In genomic region chr7:128783143-128783799, GRCh38 we compare ENCODE assay signal across 1 cellular context.
TF ChIP-seq lines count a peak whose summit lies in the region.

No MANE protein-coding gene starts in this region.

TF ChIP-seq in K562, 482 proteins besides CTCF, POLR2A, EP300 and RAD21 (continued from another document and continues in another):
- TF ChIP-seq RERE (CRISPR knock-in tag; IDR thresholded peaks at IDR 0.05; ENCODE audit: borderline replicate concordance) (no peak), SMARCE1 (IDR thresholded peaks at IDR 0.05) (peak; percentile 57; the same call in 1 of the 2 replicates), RNF219 (CRISPR knock-in tag; IDR thresholded peaks at IDR 0.05) (no peak), RFX5 (IDR thresholded peaks at IDR 0.05; ENCODE audit: low read depth, low read length) (peak; percentile 84; the same call in 1 of the 2 replicates), THAP12 (CRISPR knock-in tag; IDR thresholded peaks at IDR 0.05) (peak; percentile 88), SOX6 (IDR thresholded peaks at IDR 0.05) (peak; percentile 81), ETS1 (conservative IDR thresholded peaks at IDR 0.05; ENCODE audit: control insufficient read depth, low read depth, low read length) (peak; percentile 99), VEZF1 (CRISPR knock-in tag; IDR thresholded peaks at IDR 0.05) (peak; percentile 84), CSDE1 (IDR thresholded peaks at IDR 0.05) (peak in 1 of 2 experiments; percentile 86; a peak in 2 of 4 replicates), TRIM24 (IDR thresholded peaks at IDR 0.05) (peak in 1 of 2 experiments; percentile 85; a peak in 2 of 4 replicates), MBD1 (CRISPR knock-in tag; IDR thresholded peaks at IDR 0.05) (no peak), HIVEP1 (CRISPR knock-in tag; IDR thresholded peaks at IDR 0.05) (peak; percentile 2; the same call in 1 of the 2 replicates), TOE1 (IDR thresholded peaks at IDR 0.05; ENCODE audit: borderline replicate concordance) (peak; percentile 60; the same call in 1 of the 2 replicates), TOE1 (CRISPR knock-in tag; IDR thresholded peaks at IDR 0.05; ENCODE audit: borderline replicate concordance, low read depth) (no peak; the same call in 1 of the 2 replicates), NELFE (IDR thresholded peaks at IDR 0.05; ENCODE audit: insufficient read depth, insufficient read length) (no peak), TCF7 (IDR thresholded peaks at IDR 0.05; ENCODE audit: borderline replicate concordance) (peak; percentile 83; the same call in 1 of the 2 replicates), AFF1 (IDR thresholded peaks at IDR 0.05; ENCODE audit: low read depth in 1 of 2, partially characterized antibody in 2 of 2) (peak in 1 of 2 experiments; percentile 93), ZFX (CRISPR knock-in tag; IDR thresholded peaks at IDR 0.05) (peak; percentile 56; the same call in 1 of the 2 replicates), ZNF609 (CRISPR knock-in tag; IDR thresholded peaks at IDR 0.05; ENCODE audit: borderline replicate concordance) (peak; percentile 25; the same call in 1 of the 2 replicates), PHF21A (IDR thresholded peaks at IDR 0.05; ENCODE audit: borderline replicate concordance, low read depth) (peak; percentile 92), HES1 (IDR thresholded peaks at IDR 0.05; ENCODE audit: low read depth) (peak; percentile 29; the same call in 1 of the 2 replicates), ARID1B (IDR thresholded peaks at IDR 0.05) (peak; percentile 66), FOS (IDR thresholded peaks at IDR 0.05; ENCODE audit: extremely low read depth, insufficient read length) (peak; percentile 19), ZNF311 (CRISPR knock-in tag; IDR thresholded peaks at IDR 0.05) (no peak), ZNF263 (CRISPR knock-in tag; IDR thresholded peaks at IDR 0.05; ENCODE audit: borderline replicate concordance) (peak; percentile 90), ETV1 (tag; conservative IDR thresholded peaks at IDR 0.05; ENCODE audit: low read depth) (no peak), PRPF4 (IDR thresholded peaks at IDR 0.05; ENCODE audit: insufficient read depth, low read depth, low read length, poor library complexity, severe bottlenecking) (no peak), HDAC3 (IDR thresholded peaks at IDR 0.05; ENCODE audit: borderline replicate concordance, partially characterized antibody) (no peak)
